ENCODE assay signal across 14 cellular contexts in genomic region chr12:2161478-2161877, GRCh38.
DNase-seq lines count a peak whose midpoint lies in the region; ATAC-seq and TF ChIP-seq lines count a peak whose summit lies in the region.
"Had no signal": no experiment of that assay in that cellular context is flagged by ENCODE, and none has a peak within 500 bp of the region (broad histone marks: within the 10 kb centered on the region; RNA-seq: fewer than 3 reads in every experiment).

No MANE protein-coding gene starts in this region.

- DNase-seq in PC-3 (peak; percentile 18), fibroblast of pulmonary artery (ENCODE audit: low read depth) (peak; percentile 57), midbrain (lab: John Stamatoyannopoulos, UW) (peak; percentile 73), testis (peak; percentile 89), SK-N-SH (no peak)
- DNase-seq in natural killer cell treated with Interleukin-12 subunit alpha and Interleukin-12 subunit beta and Interleukin-15 and Interleukin-18, amount 100 ng/mL, for 72 hours (ENCODE audit: low spot score), result no peak
- DNase-seq: BE2C, DND-41, T-helper 9 cell had no signal

- H3K4me3 Mint-ChIP-seq in natural killer cell treated with Interleukin-12 subunit alpha and Interleukin-12 subunit beta and Interleukin-15 and Interleukin-18, amount 100 ng/mL, for 72 hours, result no peak overlapping the region
- H3K4me3 Mint-ChIP-seq: dendritic cell treated with granulocyte-macrophage colony-stimulating factor and Interleukin-4, amounts not matched to agents 40 ng/mL and 50 ng/mL, for 4 days had no signal

- H3K4me1 Mint-ChIP-seq in natural killer cell treated with Interleukin-12 subunit alpha and Interleukin-12 subunit beta and Interleukin-15 and Interleukin-18, amount 100 ng/mL, for 72 hours (ENCODE audit: low read depth in 2 of 2), result no peaks in the 10 kb centered on the region

- H3K9me2 ChIP-seq in PC-3 (replicated peaks; ENCODE audit: low read length), result no peaks in the 10 kb centered on the region
- H3K9me2 ChIP-seq in SK-N-SH, result no peaks in the 10 kb centered on the region

- ATAC-seq in PC-3 (no peak), SK-N-SH treated with all-trans-retinoic acid at 6 μM for 48 hours (no peak), GM18511 (IDR thresholded peaks at IDR 0.05; ENCODE audit: unreplicated experiment) (no peak)
- no peak for ATAC-seq in natural killer cell treated with Interleukin-12 subunit alpha and Interleukin-12 subunit beta and Interleukin-15 and Interleukin-18, amount 100 ng/mL, for 72 hours

- 41 to 48% methylated on average over 10 of the region's 10 CpGs for WGBS in testis, 2 donors
- WGBS in SK-N-SH (ENCODE audit: low lambda C conversion rate), result 68% methylated on average over 10 of the region's 10 CpGs

- peaks cover under 1% of the 10 kb centered on the region for H3K9me3 Mint-ChIP-seq in natural killer cell treated with Interleukin-12 subunit alpha and Interleukin-12 subunit beta and Interleukin-15 and Interleukin-18, amount 100 ng/mL, for 72 hours

- TF ChIP-seq POLR2A in testis (IDR thresholded peaks at IDR 0.05), result no peak

- H3K4me3 ChIP-seq in PC-3 (ENCODE audit: low read length), result no peak overlapping the region
- no peak overlapping the region for H3K4me3 ChIP-seq in fibroblast of pulmonary artery (replicated peaks; ENCODE audit: low read depth, low read length)
- H3K4me3 ChIP-seq in testis, result no peak overlapping the region
- H3K4me3 ChIP-seq in SK-N-SH (ENCODE audit: low read depth in 2 of 2, low read length in 1 of 2), result no peak overlapping the region
- H3K4me3 ChIP-seq: HAP-1 had no signal

- no peak overlapping the region for H3K27ac ChIP-seq in PC-3 (ENCODE audit: low read length)
- H3K27ac ChIP-seq in testis, result peak overlapping the region in 1 of 2 donors; percentile 66
- no peak overlapping the region for H3K27ac ChIP-seq in SK-N-SH (ENCODE audit: low read depth in 2 of 2, low read length in 1 of 2)
- H3K27ac ChIP-seq: neutrophil had no signal

- H3K4me2 ChIP-seq in PC-3 (ENCODE audit: low read length), result no peak overlapping the region
- H3K4me2 ChIP-seq in SK-N-SH, result no peak overlapping the region

- peaks cover 9 to 15% of the 10 kb centered on the region in 2 donors for H3K27me3 Mint-ChIP-seq in natural killer cell treated with Interleukin-12 subunit alpha and Interleukin-12 subunit beta and Interleukin-15 and Interleukin-18, amount 100 ng/mL, for 72 hours

- H3K9me3 ChIP-seq in PC-3 (ENCODE audit: low read length) (no peaks in the 10 kb centered on the region), testis (no peaks in the 10 kb centered on the region), SK-N-SH (no peaks in the 10 kb centered on the region)
- H3K9me3 ChIP-seq: BE2C, HAP-1, neutrophil had no signal

- H2AFZ ChIP-seq in PC-3 (ENCODE audit: low read length) (no peak overlapping the region), SK-N-SH (ENCODE audit: low read depth) (no peak overlapping the region)

- TF ChIP-seq EP300 in SK-N-SH (IDR thresholded peaks at IDR 0.05; ENCODE audit: borderline replicate concordance in 1 of 2, low read depth in 1 of 2, low read length in 1 of 2), result no peak

- peaks cover 21% of the 10 kb centered on the region for H3K27me3 ChIP-seq in PC-3 (ENCODE audit: low read length)
- H3K27me3 ChIP-seq in testis, result no peaks in the 10 kb centered on the region
- no peaks in the 10 kb centered on the region for H3K27me3 ChIP-seq in SK-N-SH (ENCODE audit: insufficient read depth)
- H3K27me3 ChIP-seq: BE2C, neutrophil had no signal

- no TSS peak for BruUV-seq in PC-3 (replicated peaks; lab: Mats Ljungman, UMichigan)

- H4K20me1 ChIP-seq in PC-3 (ENCODE audit: low read length) (no peaks in the 10 kb centered on the region), SK-N-SH (ENCODE audit: insufficient read depth) (no peaks in the 10 kb centered on the region)

- TF ChIP-seq RAD21 in SK-N-SH (IDR thresholded peaks at IDR 0.05; ENCODE audit: low read length), result no peak

- H3K36me3 Mint-ChIP-seq in natural killer cell treated with Interleukin-12 subunit alpha and Interleukin-12 subunit beta and Interleukin-15 and Interleukin-18, amount 100 ng/mL, for 72 hours, result peaks cover 2% of the 10 kb centered on the region

- no peaks in the 10 kb centered on the region for H3F3A ChIP-seq in PC-3 (ENCODE audit: low read length, unreplicated experiment)
- H3F3A ChIP-seq in SK-N-SH (replicated peaks; ENCODE audit: insufficient read depth), result no peaks in the 10 kb centered on the region

- H3K27ac Mint-ChIP-seq in natural killer cell treated with Interleukin-12 subunit alpha and Interleukin-12 subunit beta and Interleukin-15 and Interleukin-18, amount 100 ng/mL, for 72 hours, result no peak overlapping the region
- H3K27ac Mint-ChIP-seq: dendritic cell treated with granulocyte-macrophage colony-stimulating factor and Interleukin-4, amounts not matched to agents 40 ng/mL and 50 ng/mL, for 4 days had no signal

- H3K4me1 ChIP-seq in PC-3 (ENCODE audit: insufficient read depth, low read length), result no peaks in the 10 kb centered on the region
- peaks cover 20% of the 10 kb centered on the region for H3K4me1 ChIP-seq in testis
- peaks cover 0 to 4% of the 10 kb centered on the region in 2 experiments; a peak in 1 of 4 replicates for H3K4me1 ChIP-seq in SK-N-SH (ENCODE audit: control insufficient read depth in 1 of 2, insufficient read depth in 2 of 2, low read depth in 1 of 2, low read length in 1 of 2)
- H3K4me1 ChIP-seq: BE2C, HAP-1 had no signal

- POLR2A ChIA-PET in PC-3 (lab: Charles Lee; ENCODE audit: unreplicated experiment), result no interaction called here
- POLR2A ChIA-PET in SK-N-SH (lab: Yijun Ruan, JAX), result no interaction called here

- TF ChIP-seq CTCF in PC-3 (conservative IDR thresholded peaks at IDR 0.05; ENCODE audit: low read depth, low read length), result no peak
- TF ChIP-seq CTCF in fibroblast of pulmonary artery (IDR thresholded peaks at IDR 0.05; ENCODE audit: low read length, missing control alignments), result no peak
- TF ChIP-seq CTCF in testis (IDR thresholded peaks at IDR 0.05), result no peak
- TF ChIP-seq CTCF in SK-N-SH (IDR thresholded peaks at IDR 0.05), result no peak

- no peaks in the 10 kb centered on the region for H3K79me2 ChIP-seq in PC-3 (ENCODE audit: low read length)
- H3K79me2 ChIP-seq in SK-N-SH (ENCODE audit: insufficient read depth), result no peaks in the 10 kb centered on the region

- H3K36me3 ChIP-seq in PC-3 (ENCODE audit: low read depth, low read length), result no peaks in the 10 kb centered on the region
- H3K36me3 ChIP-seq in testis (ENCODE audit: low read depth, missing control alignments), result no peaks in the 10 kb centered on the region
- H3K36me3 ChIP-seq in SK-N-SH (replicated peaks in 1 of 2; ENCODE audit: control insufficient read depth in 1 of 2, insufficient read depth in 2 of 2, low read length in 1 of 2), result no peaks in the 10 kb centered on the region
- H3K36me3 ChIP-seq: BE2C, HAP-1, neutrophil had no signal

- CTCF ChIA-PET in PC-3 (lab: Charles Lee) (no interaction called here), SK-N-SH (lab: Yijun Ruan, JAX) (interaction anchor here (1.8 kb wide), 1 partner anchor 11 kb away, joined by 5 read pairs; no protein-coding TSS in a partner anchor)

- intact Hi-C loops in PC-3 (cut with micrococcal nuclease), result no loop called here
- intact Hi-C loops in testis (cut with DNase I; ENCODE audit: low total_unique reads), result no loop called here

- H3K9ac ChIP-seq in PC-3 (ENCODE audit: low read length) (no peak overlapping the region), SK-N-SH (no peak overlapping the region)

TF ChIP-seq in SK-N-SH treated with all-trans-retinoic acid at 6 μM for 48 hours, 23 proteins besides CTCF, POLR2A, EP300 and RAD21 (continues in another document):
- TF ChIP-seq ZFP30 (CRISPR knock-in tag; IDR thresholded peaks at IDR 0.05) (no peak), POU6F1 (CRISPR knock-in tag; IDR thresholded peaks at IDR 0.05; ENCODE audit: borderline replicate concordance, low read depth) (no peak), ARNTL (CRISPR knock-in tag; IDR thresholded peaks at IDR 0.05; ENCODE audit: borderline replicate concordance, low read depth) (no peak)

TF ChIP-seq in SK-N-SH, 30 proteins besides CTCF, POLR2A, EP300 and RAD21 (continues in another document):
- no peak for TF ChIP-seq PBX3 (IDR thresholded peaks at IDR 0.05)
- TF ChIP-seq POLR2AphosphoS5 (IDR thresholded peaks at IDR 0.05; ENCODE audit: low read depth, low read length), result no peak
- no peak for TF ChIP-seq GABPA (IDR thresholded peaks at IDR 0.05; ENCODE audit: low read depth)
- no peak for TF ChIP-seq SIN3A (IDR thresholded peaks at IDR 0.05; ENCODE audit: borderline replicate concordance, low read depth, low read length)
- no peak for TF ChIP-seq MXI1 (IDR thresholded peaks at IDR 0.05; ENCODE audit: low read depth, low read length)
- TF ChIP-seq FOXM1 (IDR thresholded peaks at IDR 0.05; ENCODE audit: low read depth), result no peak
- TF ChIP-seq GATA2 (CRISPR knock-in tag; IDR thresholded peaks at IDR 0.05), result no peak
- no peak for TF ChIP-seq SMC3 (IDR thresholded peaks at IDR 0.05; ENCODE audit: low read depth, low read length)

Comparison
In these comparisons a context has a peak if more than half of its experiments do, and no peak if none do; other contexts are left out.
1. DNase-seq: peak in PC-3 (single experiment), fibroblast of pulmonary artery (single experiment), midbrain (single experiment) and testis (single experiment); none in SK-N-SH (single experiment) and natural killer cell treated with Interleukin-12 subunit alpha and Interleukin-12 subunit beta and Interleukin-15 and Interleukin-18, amount 100 ng/mL, for 72 hours (single experiment).